In the genomic region with DNA sequence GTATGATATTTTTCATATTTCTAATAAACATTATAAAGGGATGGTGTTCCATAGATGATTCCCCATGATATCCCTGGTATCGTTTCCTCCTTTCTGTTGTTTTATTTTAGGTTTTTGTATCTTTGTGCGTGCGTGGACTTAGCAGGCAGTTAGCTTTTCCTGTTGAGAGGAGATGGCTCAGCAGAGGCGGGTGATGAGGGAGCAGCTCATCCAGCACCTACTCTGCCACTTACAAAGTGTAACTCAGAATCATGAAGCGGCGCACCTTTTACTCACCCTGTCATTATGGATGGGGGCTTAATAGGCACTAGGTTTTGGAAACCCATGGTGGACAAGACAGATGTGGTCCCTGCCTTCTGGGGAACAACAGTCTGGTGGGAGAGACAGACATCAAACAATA, we compare ENCODE assay signal across 20 cellular contexts. TPM values are rescaled to one million over a fixed set of nuclear protein-coding genes. Genes with fewer than 3 reads are reported as not detected.
"Had no signal": no experiment of that assay in that cellular context is flagged by ENCODE, and none has a peak within 500 bp of the region (broad histone marks: within the 10 kb centered on the region; RNA-seq: fewer than 3 reads in every experiment).

No MANE protein-coding gene starts in this region.

- H3K4me3 Mint-ChIP-seq: activated B cell treated with CpG ODN at 0.5 μM for 24 hours; activated CD4-positive, alpha-beta memory T cell treated with anti-CD3 and anti-CD28 coated beads for 36 hours; activated naive CD8-positive, alpha-beta T cell treated with anti-CD3 and anti-CD28 coated beads, Interleukin-2, amount 10 ng/mL, durations not matched to agents 7 days and 5 days; dendritic cell treated with granulocyte-macrophage colony-stimulating factor and Interleukin-4, amounts not matched to agents 40 ng/mL and 50 ng/mL, for 4 days; stimulated activated naive CD8-positive, alpha-beta T cell treated with anti-CD3 and anti-CD28 coated beads, Interleukin-15, Interleukin-2, amounts not matched to agents 100 ng/mL and 50 ng/mL, for 24 hours had no signal

- H3K36me3 ChIP-seq: neutrophil, transverse colon had no signal

- H3K4me1 ChIP-seq: parathyroid adenoma, transverse colon had no signal

- H3K79me2 ChIP-seq: parathyroid adenoma had no signal

- H3K36me3 Mint-ChIP-seq: activated CD4-positive, alpha-beta memory T cell treated with anti-CD3 and anti-CD28 coated beads for 36 hours; activated naive CD8-positive, alpha-beta T cell treated with anti-CD3 and anti-CD28 coated beads, Interleukin-2, amount 10 ng/mL, durations not matched to agents 7 days and 5 days had no signal

- H3K4me1 Mint-ChIP-seq: activated B cell treated with CpG ODN at 0.5 μM for 24 hours had no signal

- H3K9me3 ChIP-seq: neutrophil, transverse colon had no signal

- FAIRE-seq: keratinocyte had no signal

- H3K27ac Mint-ChIP-seq: activated B cell treated with CpG ODN at 0.5 μM for 24 hours; activated CD4-positive, alpha-beta memory T cell treated with anti-CD3 and anti-CD28 coated beads for 36 hours; activated naive CD8-positive, alpha-beta T cell treated with anti-CD3 and anti-CD28 coated beads, Interleukin-2, amount 10 ng/mL, durations not matched to agents 7 days and 5 days; dendritic cell treated with granulocyte-macrophage colony-stimulating factor and Interleukin-4, amounts not matched to agents 40 ng/mL and 50 ng/mL, for 4 days; stimulated activated naive CD8-positive, alpha-beta T cell treated with anti-CD3 and anti-CD28 coated beads, Interleukin-15, Interleukin-2, amounts not matched to agents 100 ng/mL and 50 ng/mL, for 24 hours had no signal

- H3K9me3 Mint-ChIP-seq: activated B cell treated with CpG ODN at 0.5 μM for 24 hours; activated CD4-positive, alpha-beta memory T cell treated with anti-CD3 and anti-CD28 coated beads for 36 hours; activated naive CD8-positive, alpha-beta T cell treated with anti-CD3 and anti-CD28 coated beads, Interleukin-2, amount 10 ng/mL, durations not matched to agents 7 days and 5 days; dendritic cell treated with granulocyte-macrophage colony-stimulating factor and Interleukin-4, amounts not matched to agents 40 ng/mL and 50 ng/mL, for 4 days; stimulated activated naive CD8-positive, alpha-beta T cell treated with anti-CD3 and anti-CD28 coated beads, Interleukin-15, Interleukin-2, amounts not matched to agents 100 ng/mL and 50 ng/mL, for 24 hours had no signal

- H3K27me3 Mint-ChIP-seq: activated CD4-positive, alpha-beta memory T cell treated with anti-CD3 and anti-CD28 coated beads for 36 hours had no signal

- H2AFZ ChIP-seq: parathyroid adenoma had no signal

- ATAC-seq: left lobe of liver had no signal

- H3K9ac ChIP-seq: parathyroid adenoma had no signal

- DNase-seq: activated B cell treated with CpG ODN at 0.5 μM for 24 hours; activated CD4-positive, alpha-beta memory T cell treated with anti-CD3 and anti-CD28 coated beads for 36 hours; activated CD4-positive, alpha-beta T cell treated with anti-CD3 and anti-CD28 coated beads for 4 hours; activated naive CD4-positive, alpha-beta T cell treated with Interleukin-2 at 50 U/mL for 16 hours; cerebellar nuclear complex; effector CD8-positive, alpha-beta T cell; foreskin fibroblast; T-helper 1 cell; T-helper 9 cell; transverse colon had no signal

- H3K4me3 ChIP-seq: lung, transverse colon had no signal

- H3K27ac ChIP-seq: neutrophil, parathyroid adenoma, transverse colon had no signal

RNA-seq across cellular contexts. Expression of gene FAM241B, which starts 17.1 kb away (rescaled TPM):
- total RNA-seq: myocyte, skeletal muscle tissue had no signal
